In the genomic region with DNA sequence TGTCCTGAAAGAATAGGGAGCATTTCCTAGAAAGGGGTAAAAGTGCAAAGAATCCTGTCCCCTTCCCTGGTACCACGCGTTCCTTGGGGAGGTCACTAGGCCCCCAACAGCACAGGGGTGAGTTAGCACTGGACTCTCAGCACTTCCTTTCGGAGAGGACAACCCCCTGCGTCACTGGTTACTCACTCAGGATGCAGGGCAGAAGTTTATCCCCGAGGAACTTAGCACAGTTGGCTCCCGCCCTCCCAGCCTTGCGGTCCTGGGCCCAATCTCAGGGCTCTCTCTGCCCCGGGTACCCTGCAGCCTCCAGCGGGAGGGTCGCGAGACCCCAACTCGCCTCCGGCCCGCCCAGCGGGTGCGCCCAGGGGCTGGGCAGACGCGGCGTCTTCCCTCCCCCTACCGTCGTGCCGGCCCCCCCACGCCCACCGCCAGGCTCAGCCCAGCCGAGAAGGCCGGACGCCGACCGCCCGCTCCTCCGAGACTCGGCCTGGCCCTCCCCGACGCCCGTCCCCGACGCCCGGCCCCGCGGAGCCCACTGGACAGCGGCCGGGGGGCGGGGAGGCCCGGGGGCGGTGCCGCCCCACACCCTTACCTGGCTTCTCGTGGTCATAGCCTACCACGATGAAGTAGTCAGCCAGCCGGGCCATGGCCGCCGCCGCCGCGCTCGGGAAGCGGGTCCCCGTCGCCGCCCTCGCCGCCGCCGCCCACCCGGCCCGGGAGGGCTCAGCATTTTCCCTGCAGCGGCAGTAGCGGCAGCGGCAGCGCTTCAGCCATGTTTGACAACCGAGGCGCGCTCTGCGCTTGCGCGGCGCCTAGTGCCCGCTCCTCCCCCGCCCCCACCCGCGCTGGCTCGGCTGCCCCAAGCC, we compare ENCODE assay signal across 1 cellular context.
TF ChIP-seq lines count a peak whose summit lies in the region.

SBF2 (minus strand) TSS at position 797 of the 866 bp plus-strand sequence; CDS start at position 647, 150 bp downstream.

TF ChIP-seq in WTC11, 78 proteins besides CTCF, POLR2A, EP300 and RAD21 (continued from another document):
- 0 out of 2 replicates have a peak, but pooled peaks have one; percentile 30 for TF ChIP-seq ELF4 (CRISPR knock-in tag; IDR thresholded peaks at IDR 0.05; ENCODE audit: low read depth)
TF ChIP-seq in WTC11: peak in this region for 6.
